ENCODE assay signal across 18 cellular contexts in the genomic region with DNA sequence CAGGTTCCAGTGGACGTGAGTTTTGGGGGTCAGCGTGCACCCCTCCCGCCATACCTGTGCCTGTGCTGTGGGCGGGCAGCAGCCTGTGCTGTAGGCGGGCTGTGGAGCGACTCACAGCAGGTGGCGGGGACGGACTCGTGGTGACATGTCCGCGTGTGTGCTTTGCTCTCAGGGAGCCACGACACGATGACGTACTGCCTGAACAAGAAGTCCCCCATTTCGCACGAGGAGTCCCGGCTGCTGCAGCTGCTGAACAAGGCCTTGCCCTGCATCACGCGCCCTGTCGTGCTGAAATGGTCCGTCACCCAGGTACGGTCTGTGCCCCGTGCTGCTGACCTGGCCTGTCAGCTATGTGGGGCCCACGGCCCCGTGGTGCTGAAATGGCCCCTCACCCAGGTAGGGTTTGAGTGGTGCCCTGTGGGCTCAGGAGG. TPM values are rescaled to one million over a fixed set of nuclear protein-coding genes. Genes with fewer than 3 reads are reported as not detected.
DNase-seq lines count a peak whose midpoint lies in the region; ATAC-seq and TF ChIP-seq lines count a peak whose summit lies in the region.
"Had no signal": no experiment of that assay in that cellular context is flagged by ENCODE, and none has a peak within 500 bp of the region (broad histone marks: within the 10 kb centered on the region; RNA-seq: fewer than 3 reads in every experiment).

No MANE protein-coding gene starts in this region.

- H3K36me3 ChIP-seq in right lobe of liver: peaks cover 0 to 46% (median 18%) of the 10 kb centered on the region in 4 donors
- H3K36me3 ChIP-seq in sigmoid colon: peaks cover 0 to 72% (median 21%) of the 10 kb centered on the region in 4 donors

- H3K27ac Mint-ChIP-seq in activated CD4-positive, alpha-beta T cell treated with anti-CD3 and anti-CD28 coated beads, Interleukin-2, amount 10 ng/mL, durations not matched to agents 24 days and 14 days: no peak overlapping the region
- H3K27ac Mint-ChIP-seq in T-helper 17 cell: peak overlapping the region; percentile 41
- H3K27ac Mint-ChIP-seq: HFFc6 had no signal

- H3K27ac ChIP-seq in right lobe of liver: no peak overlapping the region
- H3K27ac ChIP-seq in sigmoid colon: no peak overlapping the region
- H3K27ac ChIP-seq: BLaER1 treated with 17β-estradiol and CSF1 and Interleukin-3, amounts not matched to agents 10 nM and 100 nM; GM23248 had no signal

- DNase-seq in activated CD4-positive, alpha-beta T cell treated with anti-CD3 and anti-CD28 coated beads, Interleukin-2, amount 10 ng/mL, durations not matched to agents 24 days and 14 days: peak; percentile 51
- no peak for DNase-seq in activated CD4-positive, alpha-beta T cell treated with anti-CD3 and anti-CD28 coated beads, Interleukin-2, amount 50 U/mL, for 4 hours
- DNase-seq in T-helper 17 cell: no peak
- DNase-seq in right lobe of liver: peak; percentile 10 to 49 (median 39)
- peak; percentile 43 for DNase-seq in sigmoid colon
- DNase-seq in G401 (ENCODE audit: low spot score): no peak
- DNase-seq: 8988T, DMS153, EL, GM23248, HFFc6, MM.1S, NCI-H1105, NCI-H1694 treated with DMSO at 0.1 percent for 48 hours, PC-3 had no signal

- ATAC-seq in T-helper 17 cell (no peak), right lobe of liver (peak in 1 of 4 donors; percentile 31), HG02981 (IDR thresholded peaks at IDR 0.05; ENCODE audit: unreplicated experiment) (no peak), GM18502 (IDR thresholded peaks at IDR 0.05; ENCODE audit: poor library complexity, unreplicated experiment) (no peak)
- ATAC-seq: PC-3 had no signal

- 100% methylated on average over 1 of the region's 25 CpGs for WGBS in right lobe of liver (ENCODE audit: insufficient coverage, low coverage, low lambda C conversion rate, missing lambda C conversion rate)
- WGBS in sigmoid colon, 2 donors: 97% methylated on average over 25 of the region's 25 CpGs

- TF ChIP-seq POLR2A in right lobe of liver (IDR thresholded peaks at IDR 0.05) (no peak), sigmoid colon (IDR thresholded peaks at IDR 0.05) (no peak)

- H3K9me3 ChIP-seq in T-helper 17 cell (ENCODE audit: control insufficient read depth, low read length, poor library complexity, severe bottlenecking) (no peaks in the 10 kb centered on the region), right lobe of liver (no peaks in the 10 kb centered on the region), sigmoid colon (peaks cover 0 to 3% (median 0%) of the 10 kb centered on the region in 4 donors)

- H3K27me3 ChIP-seq in right lobe of liver (no peaks in the 10 kb centered on the region), sigmoid colon (no peaks in the 10 kb centered on the region)
- H3K27me3 ChIP-seq: BLaER1 treated with 17β-estradiol and CSF1 and Interleukin-3, amounts not matched to agents 10 nM and 100 nM had no signal

- H3K9me3 Mint-ChIP-seq in activated CD4-positive, alpha-beta T cell treated with anti-CD3 and anti-CD28 coated beads, Interleukin-2, amount 10 ng/mL, durations not matched to agents 24 days and 14 days: no peaks in the 10 kb centered on the region
- H3K9me3 Mint-ChIP-seq: HFFc6 had no signal

- H3K4me1 Mint-ChIP-seq in activated CD4-positive, alpha-beta T cell treated with anti-CD3 and anti-CD28 coated beads, Interleukin-2, amount 10 ng/mL, durations not matched to agents 24 days and 14 days: peaks cover 18% of the 10 kb centered on the region
- no peaks in the 10 kb centered on the region for H3K4me1 Mint-ChIP-seq in T-helper 17 cell

- TF ChIP-seq EP300 in sigmoid colon (IDR thresholded peaks at IDR 0.05): no peak

- in situ Hi-C loops in G401 (cut with HindIII; ENCODE audit: low sequenced_read_pairs): no loop called here

- no peak overlapping the region for H3K4me3 ChIP-seq in right lobe of liver
- H3K4me3 ChIP-seq in sigmoid colon: no peak overlapping the region
- H3K4me3 ChIP-seq: BLaER1 treated with 17β-estradiol and CSF1 and Interleukin-3, amounts not matched to agents 10 nM and 100 nM; GM23248 had no signal

- H3K36me3 Mint-ChIP-seq in activated CD4-positive, alpha-beta T cell treated with anti-CD3 and anti-CD28 coated beads, Interleukin-2, amount 10 ng/mL, durations not matched to agents 24 days and 14 days (ENCODE audit: low read depth): peaks cover 65% of the 10 kb centered on the region
- no peaks in the 10 kb centered on the region for H3K36me3 Mint-ChIP-seq in T-helper 17 cell (ENCODE audit: low read depth)

- H3K4me1 ChIP-seq in right lobe of liver: no peaks in the 10 kb centered on the region
- H3K4me1 ChIP-seq in sigmoid colon: peaks cover 0 to 3% (median 0%) of the 10 kb centered on the region in 4 donors

- intact Hi-C loops in activated CD4-positive, alpha-beta T cell treated with anti-CD3 and anti-CD28 coated beads, Interleukin-2, amount 10 ng/mL, durations not matched to agents 24 days and 14 days (cut with micrococcal nuclease): no loop called here
- intact Hi-C loops in right lobe of liver (cut with DNase I) (no loop called here), sigmoid colon (cut with DNase I) (no loop called here)

- H3K27me3 Mint-ChIP-seq in activated CD4-positive, alpha-beta T cell treated with anti-CD3 and anti-CD28 coated beads, Interleukin-2, amount 10 ng/mL, durations not matched to agents 24 days and 14 days: no peaks in the 10 kb centered on the region
- H3K27me3 Mint-ChIP-seq in T-helper 17 cell: no peaks in the 10 kb centered on the region

- TF ChIP-seq CTCF in right lobe of liver (IDR thresholded peaks at IDR 0.05): no peak
- TF ChIP-seq CTCF in sigmoid colon (IDR thresholded peaks at IDR 0.05): no peak

- no peak overlapping the region for H3K4me3 Mint-ChIP-seq in activated CD4-positive, alpha-beta T cell treated with anti-CD3 and anti-CD28 coated beads, Interleukin-2, amount 10 ng/mL, durations not matched to agents 24 days and 14 days
- no peak overlapping the region for H3K4me3 Mint-ChIP-seq in T-helper 17 cell
- H3K4me3 Mint-ChIP-seq: HFFc6 had no signal

RNA-seq across cellular contexts. Expression of a gene that starts 7.4 kb away (rescaled TPM):
- total RNA-seq in activated CD4-positive, alpha-beta T cell treated with anti-CD3 and anti-CD28 coated beads, Interleukin-2, amount 10 ng/mL, durations not matched to agents 24 days and 14 days: 66.0 and 68.7 TPM in 2 replicates
- total RNA-seq in T-helper 17 cell (10 to 100 TPM; 13.0 to 17.9 TPM), right lobe of liver (10 to 100 TPM in 1 of 6 experiments, 1 to 10 TPM in 5; 3.4 to 11.2 (median 5.1) TPM), sigmoid colon (1 to 10 TPM; 2.5 to 6.8 (median 3.6) TPM)
- polyA plus RNA-seq in sigmoid colon: 10 to 100 TPM in 1 of 3 donors, 1 to 10 TPM in 2; 5.1 to 29.8 (median 9.6) TPM
- 18.9 and 24.0 TPM in 2 replicates for total RNA-seq in G401 (2014; rRNA removed; shearing (Covaris generic))

RNA-seq across cellular contexts. Expression of a gene that starts 30.0 kb away (rescaled TPM):
- total RNA-seq in activated CD4-positive, alpha-beta T cell treated with anti-CD3 and anti-CD28 coated beads, Interleukin-2, amount 10 ng/mL, durations not matched to agents 24 days and 14 days: 66.3 and 70.5 TPM in 2 replicates
- 10 to 100 TPM; 67.7 to 69.0 TPM for total RNA-seq in T-helper 17 cell
- total RNA-seq in right lobe of liver: 10 to 100 TPM; 20.9 to 32.8 (median 23.2) TPM
- 10 to 100 TPM; 22.4 to 40.3 (median 30.9) TPM for total RNA-seq in sigmoid colon
- 10 to 100 TPM; 36.0 to 65.8 (median 36.5) TPM for polyA plus RNA-seq in sigmoid colon
- 148 TPM in 2 replicates for total RNA-seq in G401 (2014; rRNA removed; shearing (Covaris generic))

Comparison
In these comparisons a context has a peak if more than half of its experiments do, and no peak if none do; other contexts are left out.
1. DNase-seq: peak in activated CD4-positive, alpha-beta T cell treated with anti-CD3 and anti-CD28 coated beads, Interleukin-2, amount 10 ng/mL, durations not matched to agents 24 days and 14 days (single experiment), right lobe of liver (3 of 3) and sigmoid colon (single experiment); none in activated CD4-positive, alpha-beta T cell treated with anti-CD3 and anti-CD28 coated beads, Interleukin-2, amount 50 U/mL, for 4 hours (0 of 2), T-helper 17 cell (0 of 3) and G401 (single experiment).